Comparison of ENCODE assay signal across 22 cellular contexts in genomic region chr19:36058481-36059179, GRCh38. TPM values are rescaled to one million over a fixed set of nuclear protein-coding genes. Genes with fewer than 3 reads are reported as not detected.
DNase-seq lines count a peak whose midpoint lies in the region; ATAC-seq and TF ChIP-seq lines count a peak whose summit lies in the region.
"Had no signal": no experiment of that assay in that cellular context is flagged by ENCODE, and none has a peak within 500 bp of the region (broad histone marks: within the 10 kb centered on the region; RNA-seq: fewer than 3 reads in every experiment).

No MANE protein-coding gene starts in this region.

- H3K4me1 Mint-ChIP-seq in brain (peaks cover 27% of the 10 kb centered on the region), nephron progenitor cell (peaks cover 34% of the 10 kb centered on the region)
- H3K4me1 Mint-ChIP-seq in activated naive CD8-positive, alpha-beta T cell treated with anti-CD3 and anti-CD28 coated beads, Interleukin-2, amount 50 U/mL, for 24 hours = peaks cover 13% of the 10 kb centered on the region

- H3K27me3 ChIP-seq in BLaER1 treated with 17β-estradiol and CSF1 and Interleukin-3, amounts not matched to agents 10 nM and 100 nM = no peaks in the 10 kb centered on the region
- H3K27me3 ChIP-seq: gastroesophageal sphincter, SJSA1 had no signal

- POLR2A ChIA-PET in HEK293 (lab: Yijun Ruan, JAX) = interaction anchor here (1.2 to 1.4 kb wide), 2 partner anchors 8 to 69 kb away, joined by 3 to 6 read pairs; no protein-coding TSS in a partner anchor

- H3K9ac ChIP-seq in BLaER1 treated with 17β-estradiol and CSF1 and Interleukin-3, amounts not matched to agents 10 nM and 100 nM = peak overlapping the region in 9 of 11 experiments; percentile 8 to 44 (median 31); a peak in 10 of 22 replicates

- ATAC-seq in activated naive CD8-positive, alpha-beta T cell treated with anti-CD3 and anti-CD28 coated beads, Interleukin-2, amount 50 U/mL, for 24 hours = no peak
- ATAC-seq in HG03342 (IDR thresholded peaks at IDR 0.05; ENCODE audit: unreplicated experiment) = no peak
- ATAC-seq: activated CD4-positive, alpha-beta T cell treated with anti-CD3 and anti-CD28 coated beads for 36 hours; gastroesophageal sphincter; left ventricle myocardium superior had no signal

- no peak overlapping the region for H3K27ac ChIP-seq in BLaER1 treated with 17β-estradiol and CSF1 and Interleukin-3, amounts not matched to agents 10 nM and 100 nM
- peak overlapping the region; percentile 26; the same call in 1 of the 2 replicates for H3K27ac ChIP-seq in HEK293 (ENCODE audit: extremely low read depth, low read depth, low read length)
- H3K27ac ChIP-seq: gastroesophageal sphincter, SJSA1 had no signal

- H3K27me3 Mint-ChIP-seq in brain = peaks cover 7% of the 10 kb centered on the region
- no peaks in the 10 kb centered on the region for H3K27me3 Mint-ChIP-seq in nephron progenitor cell (ENCODE audit: low read depth, poor library complexity)
- H3K27me3 Mint-ChIP-seq in activated naive CD8-positive, alpha-beta T cell treated with anti-CD3 and anti-CD28 coated beads, Interleukin-2, amount 50 U/mL, for 24 hours = no peaks in the 10 kb centered on the region
- H3K27me3 Mint-ChIP-seq: activated CD4-positive, alpha-beta T cell treated with anti-CD3 and anti-CD28 coated beads for 36 hours; IgD-negative memory B cell had no signal

- peaks cover 0 to 74% (median 62%) of the 10 kb centered on the region in 11 experiments; a peak in 20 of 22 replicates for H3K36me3 ChIP-seq in BLaER1 treated with 17β-estradiol and CSF1 and Interleukin-3, amounts not matched to agents 10 nM and 100 nM
- H3K36me3 ChIP-seq in HEK293 (ENCODE audit: control insufficient read depth in 2 of 2, insufficient read depth in 1 of 2, low read length in 2 of 2) = peaks cover 58 to 72% of the 10 kb centered on the region in 2 experiments
- H3K36me3 ChIP-seq: gastroesophageal sphincter had no signal

- CTCF ChIA-PET in HEK293 (lab: Yijun Ruan, JAX) = interaction anchor here (0.6 to 4.8 kb wide), 14 partner anchors 9 to 379 kb away, joined by 3 to 72 read pairs (median 10); partner anchors contain the start of genes POLR2I and TBCB

- H3K4me3 ChIP-seq in BLaER1 treated with 17β-estradiol and CSF1 and Interleukin-3, amounts not matched to agents 10 nM and 100 nM = no peak overlapping the region
- no peak overlapping the region for H3K4me3 ChIP-seq in HEK293 (ENCODE audit: low read depth, low read length)
- H3K4me3 ChIP-seq: gastroesophageal sphincter, SJSA1 had no signal

- H3K4me2 ChIP-seq in BLaER1 treated with 17β-estradiol and CSF1 and Interleukin-3, amounts not matched to agents 10 nM and 100 nM = no peak overlapping the region

- TF ChIP-seq CTCF in HEK293 (tag by site-specific recombination; IDR thresholded peaks at IDR 0.05) (no peak), brain (conservative IDR thresholded peaks at IDR 0.05) (no peak), nephron progenitor cell (IDR thresholded peaks at IDR 0.05) (no peak)

- H3K27ac Mint-ChIP-seq in brain (peak overlapping the region in 3 of 5 experiments; percentile 46 to 70 (median 46)), nephron progenitor cell (peak overlapping the region; percentile 5)
- no peak overlapping the region for H3K27ac Mint-ChIP-seq in activated naive CD8-positive, alpha-beta T cell treated with anti-CD3 and anti-CD28 coated beads, Interleukin-2, amount 50 U/mL, for 24 hours
- H3K27ac Mint-ChIP-seq: activated CD4-positive, alpha-beta T cell treated with anti-CD3 and anti-CD28 coated beads for 36 hours had no signal

- H4K20me1 ChIP-seq in BLaER1 treated with 17β-estradiol and CSF1 and Interleukin-3, amounts not matched to agents 10 nM and 100 nM = peaks cover 0 to 69% (median 35%) of the 10 kb centered on the region in 11 experiments; a peak in 14 of 22 replicates

- H3K9me3 ChIP-seq in BLaER1 treated with 17β-estradiol and CSF1 and Interleukin-3, amounts not matched to agents 10 nM and 100 nM (replicated peaks in 1 of 11) = no peaks in the 10 kb centered on the region
- no peaks in the 10 kb centered on the region for H3K9me3 ChIP-seq in HEK293 (ENCODE audit: control insufficient read depth, insufficient read depth, low read depth, low read length)
- H3K9me3 ChIP-seq: gastroesophageal sphincter, SJSA1 had no signal

- no peak for DNase-seq in nephron progenitor cell
- no peak for DNase-seq in activated naive CD8-positive, alpha-beta T cell treated with anti-CD3 and anti-CD28 coated beads, Interleukin-2, amount 50 U/mL, for 24 hours
- no peak for DNase-seq in T-helper 1 cell
- DNase-seq: activated CD4-positive, alpha-beta T cell treated with anti-CD3 and anti-CD28 coated beads for 36 hours; activated naive CD4-positive, alpha-beta T cell treated with anti-CD3 and anti-CD28 coated beads, Interleukin-2, amount 50 U/mL, for 16 hours; activated T-cell treated with anti-CD3 and anti-CD28 coated beads, Interleukin-2, amount 50 U/mL, for 48 hours; cortex of kidney; DMS 273 treated with DMSO at 0.1 percent for 48 hours; left ventricle myocardium superior; midbrain; NCI-H1105 treated with DMSO at 0.1 percent for 48 hours; NCI-H2081 treated with DMSO at 0.1 percent for 48 hours; NCI-H524 treated with DMSO at 0.1 percent for 48 hours; posterior cingulate gyrus had no signal

- H3K36me3 Mint-ChIP-seq in brain (no peaks in the 10 kb centered on the region), nephron progenitor cell (ENCODE audit: low read depth) (peaks cover under 1% of the 10 kb centered on the region)
- H3K36me3 Mint-ChIP-seq in activated naive CD8-positive, alpha-beta T cell treated with anti-CD3 and anti-CD28 coated beads, Interleukin-2, amount 50 U/mL, for 24 hours (ENCODE audit: low read depth) = peaks cover 13% of the 10 kb centered on the region

- peaks cover 20 to 33% (median 29%) of the 10 kb centered on the region in 10 experiments for H3K4me1 ChIP-seq in BLaER1 treated with 17β-estradiol and CSF1 and Interleukin-3, amounts not matched to agents 10 nM and 100 nM
- H3K4me1 ChIP-seq in HEK293 (ENCODE audit: control insufficient read depth, insufficient read depth, low read length) = peaks cover 26% of the 10 kb centered on the region

- H3K4me3 Mint-ChIP-seq in brain = peak overlapping the region in 2 of 5 experiments; percentile 46 to 76
- H3K4me3 Mint-ChIP-seq in nephron progenitor cell = no peak overlapping the region
- H3K4me3 Mint-ChIP-seq in activated naive CD8-positive, alpha-beta T cell treated with anti-CD3 and anti-CD28 coated beads, Interleukin-2, amount 50 U/mL, for 24 hours = no peak overlapping the region
- H3K4me3 Mint-ChIP-seq: activated CD4-positive, alpha-beta T cell treated with anti-CD3 and anti-CD28 coated beads for 36 hours; T-helper 1 cell treated with Interleukin-12 subunit alpha and Interleukin-12 subunit beta and Interleukin-4 antibody, amounts not matched to agents 30 μg/mL and 1 μg/mL, for 36 hours had no signal

- H3K9me3 Mint-ChIP-seq in brain = peaks cover 0 to 4% (median 0%) of the 10 kb centered on the region in 5 experiments
- H3K9me3 Mint-ChIP-seq in nephron progenitor cell = no peaks in the 10 kb centered on the region
- no peaks in the 10 kb centered on the region for H3K9me3 Mint-ChIP-seq in activated naive CD8-positive, alpha-beta T cell treated with anti-CD3 and anti-CD28 coated beads, Interleukin-2, amount 50 U/mL, for 24 hours
- H3K9me3 Mint-ChIP-seq: IgD-negative memory B cell; T-helper 1 cell treated with Interleukin-12 subunit alpha and Interleukin-12 subunit beta and Interleukin-4 antibody, amounts not matched to agents 30 μg/mL and 1 μg/mL, for 36 hours had no signal

TF ChIP-seq in HEK293, 187 proteins besides CTCF, POLR2A, EP300 and RAD21:
- TF ChIP-seq ZNF677 (tag by site-specific recombination; IDR thresholded peaks at IDR 0.05) (no peak), KLF16 (tag by site-specific recombination; IDR thresholded peaks at IDR 0.05) (no peak), ZBTB26 (tag by site-specific recombination; optimal IDR thresholded peaks at IDR 0.05) (peak; percentile 1), ZNF404 (tag by site-specific recombination; IDR thresholded peaks at IDR 0.05) (no peak), ZBTB17 (tag by site-specific recombination; IDR thresholded peaks at IDR 0.05) (no peak), SCRT2 (tag by site-specific recombination; IDR thresholded peaks at IDR 0.05) (peak; percentile 83)

RNA-seq across cellular contexts. Expression of gene WDR62, which starts 3.9 kb away (rescaled TPM):
- polyA plus RNA-seq in brain (ENCODE audit: insufficient read depth, low read depth, low replicate concordance) = 16.5 TPM

RNA-seq across cellular contexts. Expression of gene THAP8, which starts 4.5 kb away (rescaled TPM):
- 24.8 TPM for polyA plus RNA-seq in brain (ENCODE audit: insufficient read depth, low read depth, low replicate concordance)

RNA-seq across cellular contexts. Expression of gene CLIP3, which starts 26.0 kb away (rescaled TPM):
- 319 TPM for polyA plus RNA-seq in brain (ENCODE audit: insufficient read depth, low read depth, low replicate concordance)

RNA-seq across cellular contexts. Expression of gene ALKBH6, which starts 44.6 kb away (rescaled TPM):
- 17.7 TPM for polyA plus RNA-seq in brain (ENCODE audit: insufficient read depth, low read depth, low replicate concordance)

RNA-seq across cellular contexts. Expression of gene SYNE4, which starts 50.0 kb away (rescaled TPM):
- polyA plus RNA-seq in brain (ENCODE audit: insufficient read depth, low read depth, low replicate concordance) = 0.81 TPM
- polyA plus RNA-seq: IgD-negative memory B cell had no signal
